In genomic region chr3:156659260-156659659, GRCh38 we compare ENCODE assay signal across 20 cellular contexts. TPM values are rescaled to one million over a fixed set of nuclear protein-coding genes. Genes with fewer than 3 reads are reported as not detected.
DNase-seq lines count a peak whose midpoint lies in the region; ATAC-seq and TF ChIP-seq lines count a peak whose summit lies in the region.
"Had no signal": no experiment of that assay in that cellular context is flagged by ENCODE, and none has a peak within 500 bp of the region (broad histone marks: within the 10 kb centered on the region; RNA-seq: fewer than 3 reads in every experiment).

No MANE protein-coding gene starts in this region.

- H4K20me1 ChIP-seq in MM.1S (ENCODE audit: insufficient read depth, low read length) (no peaks in the 10 kb centered on the region), neural progenitor cell (ENCODE audit: low read depth) (no peaks in the 10 kb centered on the region)

- H3K9me2 ChIP-seq in MM.1S (replicated peaks; ENCODE audit: insufficient read depth, low read length) = no peaks in the 10 kb centered on the region

- H3K4me1 ChIP-seq in MM.1S (ENCODE audit: low read length) = peaks cover 26% of the 10 kb centered on the region
- no peaks in the 10 kb centered on the region for H3K4me1 ChIP-seq in neural progenitor cell
- peaks cover 0 to 1% (median under 1%) of the 10 kb centered on the region in 4 donors for H3K4me1 ChIP-seq in upper lobe of left lung
- H3K4me1 ChIP-seq: HAP-1 had no signal

- TF ChIP-seq EP300 in upper lobe of left lung (IDR thresholded peaks at IDR 0.05) = no peak

- POLR2A ChIA-PET in GM10248 (lab: Yijun Ruan, JAX) = no interaction called here

- H3K9me3 ChIP-seq in MM.1S (replicated peaks; ENCODE audit: insufficient read depth, low read length) (no peaks in the 10 kb centered on the region), neural progenitor cell (ENCODE audit: low read depth) (no peaks in the 10 kb centered on the region), upper lobe of left lung (no peaks in the 10 kb centered on the region)
- H3K9me3 ChIP-seq: HAP-1 had no signal

- H3K9me3 Mint-ChIP-seq in brain (peaks cover 0 to 3% (median 3%) of the 10 kb centered on the region in 5 experiments), neural progenitor cell (no peaks in the 10 kb centered on the region)
- H3K9me3 Mint-ChIP-seq: CD14-positive monocyte had no signal

- ATAC-seq in HG03565 (IDR thresholded peaks at IDR 0.05; ENCODE audit: unreplicated experiment) (no peak), upper lobe of left lung (ENCODE audit: low FRiP score in 2 of 2) (no peak)

- H3K9ac ChIP-seq in MM.1S (ENCODE audit: low read length) (no peak overlapping the region), neural progenitor cell (no peak overlapping the region)
- H3K9ac ChIP-seq: GM23248 had no signal

- H3F3A ChIP-seq in MM.1S (ENCODE audit: insufficient read depth, low read length) (peaks cover 7% of the 10 kb centered on the region), neural progenitor cell (ENCODE audit: low read depth) (no peaks in the 10 kb centered on the region)

- CTCF ChIA-PET in GM10248 (lab: Yijun Ruan, JAX) = interaction anchor here (1.1 to 1.3 kb wide), 2 partner anchors 8 to 27 kb away, joined by 3 to 4 read pairs; no protein-coding TSS in a partner anchor

- H3K27me3 Mint-ChIP-seq in brain = no peaks in the 10 kb centered on the region
- no peaks in the 10 kb centered on the region for H3K27me3 Mint-ChIP-seq in neural progenitor cell (ENCODE audit: insufficient read depth, low read depth)

- H3K36me3 Mint-ChIP-seq in brain = no peaks in the 10 kb centered on the region
- no peaks in the 10 kb centered on the region for H3K36me3 Mint-ChIP-seq in neural progenitor cell
- H3K36me3 Mint-ChIP-seq: CD14-positive monocyte had no signal

- H2AFZ ChIP-seq in MM.1S (ENCODE audit: low read length) = no peak overlapping the region
- no peak overlapping the region for H2AFZ ChIP-seq in neural progenitor cell (replicated peaks)
- H2AFZ ChIP-seq: GM23248 had no signal

- H3K36me3 ChIP-seq in MM.1S (replicated peaks; ENCODE audit: insufficient read depth, low read length) (no peaks in the 10 kb centered on the region), neural progenitor cell (no peaks in the 10 kb centered on the region), upper lobe of left lung (no peaks in the 10 kb centered on the region)
- H3K36me3 ChIP-seq: HAP-1 had no signal

- peak overlapping the region in 3 of 5 experiments; percentile 8 to 84 (median 16) for H3K27ac Mint-ChIP-seq in brain
- peak overlapping the region; percentile 13 for H3K27ac Mint-ChIP-seq in neural progenitor cell

- H3K79me2 ChIP-seq in MM.1S (ENCODE audit: low read length) = no peaks in the 10 kb centered on the region
- H3K79me2 ChIP-seq in neural progenitor cell (ENCODE audit: low read depth) = no peaks in the 10 kb centered on the region

- no peak overlapping the region for H3K27ac ChIP-seq in MM.1S (ENCODE audit: low read length)
- no peak overlapping the region for H3K27ac ChIP-seq in neural progenitor cell
- no peak overlapping the region for H3K27ac ChIP-seq in upper lobe of left lung
- H3K27ac ChIP-seq: GM23248, SK-N-MC had no signal

- H3K4me3 Mint-ChIP-seq in brain (no peak overlapping the region), neural progenitor cell (no peak overlapping the region)
- H3K4me3 Mint-ChIP-seq: CD14-positive monocyte had no signal

- H3K4me3 ChIP-seq in MM.1S (ENCODE audit: low read length) = no peak overlapping the region
- H3K4me3 ChIP-seq in neural progenitor cell = no peak overlapping the region
- H3K4me3 ChIP-seq in upper lobe of left lung = no peak overlapping the region
- H3K4me3 ChIP-seq: GM23248, HAP-1, SK-N-MC had no signal

- DNase-seq in COR-L47 (lab: John Stamatoyannopoulos, UW) = peak; percentile 8
- DNase-seq in MM.1S = peak; percentile 5
- DNase-seq in neural progenitor cell (ENCODE audit: low spot score) = no peak
- no peak for DNase-seq in GM10248 (ENCODE audit: extremely low spot score)
- no peak for DNase-seq in islet precursor cell
- no peak for DNase-seq in upper lobe of left lung
- DNase-seq: DMS 273 treated with DMSO at 0.1 percent for 48 hours, GDM1, GM23248, NCI-H1105, NCI-H1694 treated with DMSO at 0.1 percent for 48 hours, NCI-H2107, NCI-H446, NCI-H526 treated with DMSO at 0.1 percent for 48 hours, SHP77 had no signal

- TF ChIP-seq CTCF in MM.1S (IDR thresholded peaks at IDR 0.05; ENCODE audit: low read length) (no peak), brain (conservative IDR thresholded peaks at IDR 0.05) (no peak), neural progenitor cell (IDR thresholded peaks at IDR 0.05) (no peak), GM10248 (IDR thresholded peaks at IDR 0.05; ENCODE audit: control extremely low read depth, extremely low read depth, low read depth, missing control alignments) (no peak), upper lobe of left lung (IDR thresholded peaks at IDR 0.05) (no peak)

- H3K27me3 ChIP-seq in MM.1S (replicated peaks; ENCODE audit: insufficient read depth, low read length) (no peaks in the 10 kb centered on the region), neural progenitor cell (no peaks in the 10 kb centered on the region), upper lobe of left lung (no peaks in the 10 kb centered on the region)

- H3K4me2 ChIP-seq in MM.1S (ENCODE audit: low read depth, low read length) (no peak overlapping the region), neural progenitor cell (no peak overlapping the region)

- H3K4me1 Mint-ChIP-seq in brain = peaks cover 13% of the 10 kb centered on the region
- no peaks in the 10 kb centered on the region for H3K4me1 Mint-ChIP-seq in neural progenitor cell

- TF ChIP-seq POLR2A in upper lobe of left lung (IDR thresholded peaks at IDR 0.05) = no peak

RNA-seq across cellular contexts. Expression of gene TIPARP, which starts 15.1 kb away (rescaled TPM):
- 10.7 TPM for polyA plus RNA-seq in brain (ENCODE audit: insufficient read depth, low read depth, low replicate concordance)
- total RNA-seq in neural progenitor cell (ENCODE audit: low replicate concordance) (9.3 and 13.5 TPM in 2 replicates), upper lobe of left lung (10 to 100 TPM; 21.5 to 84.7 (median 50.6) TPM)

Comparison
In these comparisons a context has a peak if more than half of its experiments do, and no peak if none do; other contexts are left out.
1. DNase-seq: peak in COR-L47 (single experiment) and MM.1S (single experiment); none in neural progenitor cell (single experiment), GM10248 (single experiment), islet precursor cell (single experiment) and upper lobe of left lung (0 of 2).